In genomic region chr9:136483589-136484152, GRCh38 we compare ENCODE assay signal across 8 cellular contexts. TPM values are rescaled to one million over a fixed set of nuclear protein-coding genes. Genes with fewer than 3 reads are reported as not detected.
A peak's percentile ranks its signal among the peaks of the same experiment; 100 is the strongest.
DNase-seq lines count a peak whose midpoint lies in the region; ATAC-seq and TF ChIP-seq lines count a peak whose summit lies in the region.

No MANE protein-coding gene starts in this region.

- peak; percentile 56 for ATAC-seq in GM21529 (IDR thresholded peaks at IDR 0.05; ENCODE audit: unreplicated experiment)

- peak overlapping the region; percentile 81 for H3K9ac ChIP-seq in mucosa of stomach (ENCODE audit: low read length)

- no peaks in the 10 kb centered on the region for H3K9me3 ChIP-seq in OCI-LY7 (ENCODE audit: low read length)
- no peaks in the 10 kb centered on the region for H3K9me3 ChIP-seq in esophagus (ENCODE audit: control insufficient read depth in 2 of 2, insufficient read depth in 1 of 2, low read depth in 1 of 2, low read length in 1 of 2)
- no peaks in the 10 kb centered on the region for H3K9me3 ChIP-seq in mucosa of stomach (ENCODE audit: control insufficient read depth, low read length)

- CTCF ChIA-PET in OCI-LY7 (lab: Charles Lee; ENCODE audit: unreplicated experiment), result interaction anchor here (0.6 kb wide), 1 partner anchor 205 kb away, joined by 3 read pairs; no protein-coding TSS in a partner anchor

- H3K36me3 ChIP-seq in OCI-LY7 (ENCODE audit: insufficient read depth, low read length) (peaks cover 8% of the 10 kb centered on the region; the same call in 1 of the 2 replicates), esophagus (ENCODE audit: control insufficient read depth in 2 of 2, insufficient read depth in 2 of 2, low read length in 1 of 2) (no peaks in the 10 kb centered on the region), mucosa of stomach (ENCODE audit: control insufficient read depth, insufficient read depth, low read length) (no peaks in the 10 kb centered on the region)

- H3K4me1 ChIP-seq in OCI-LY7 (ENCODE audit: insufficient read depth, low read length, poor library complexity, severe bottlenecking) (peaks cover 16% of the 10 kb centered on the region), esophagus (ENCODE audit: control insufficient read depth in 2 of 2, insufficient read depth in 2 of 2, low read length in 1 of 2) (peaks cover 11 to 16% of the 10 kb centered on the region in 2 donors), mucosa of stomach (ENCODE audit: control insufficient read depth, insufficient read depth, low read length) (peaks cover 37% of the 10 kb centered on the region)

- peak; percentile 74 for DNase-seq in DMS153 treated with DMSO at 0.1 percent for 48 hours (lab: John Stamatoyannopoulos, UW; ENCODE audit: unreplicated experiment)
- peak; percentile 98 for DNase-seq in HuH-7.5 (ENCODE audit: low spot score)
- DNase-seq in OCI-LY7 (ENCODE audit: low spot score), result peak; percentile 93
- DNase-seq in activated T-cell treated with anti-CD3 and anti-CD28 coated beads, Interleukin-2, amount 50 U/mL, for 1 hour, result peak; percentile 97
- DNase-seq in stimulated activated CD8-positive, alpha-beta memory T cell treated with anti-CD3 and anti-CD28 coated beads, Interleukin-4, amount 100 ng/mL, for 48 hours, result peak; percentile 97

- no TSS peak for BruUV-seq in OCI-LY7 (replicated peaks; lab: Mats Ljungman, UMichigan)

- 0% methylated on average over 47 to 63 of the region's 63 CpGs for WGBS in esophagus, 2 donors

- H3K4me2 ChIP-seq in OCI-LY7 (ENCODE audit: low read length), result peak overlapping the region; percentile 75

- peaks cover 41% of the 10 kb centered on the region for H3K79me2 ChIP-seq in OCI-LY7 (ENCODE audit: insufficient read depth, low read depth, low read length)

- peak overlapping the region; percentile 91 for H3K27ac ChIP-seq in OCI-LY7 (ENCODE audit: low read depth, low read length, poor library complexity, severe bottlenecking)
- peak overlapping the region; percentile 98 for H3K27ac ChIP-seq in esophagus (ENCODE audit: low read depth in 2 of 2, low read length in 1 of 2)

- intact Hi-C loops in OCI-LY7 (cut with micrococcal nuclease; ENCODE audit: unreplicated experiment), result loop anchor here (1.0 to 2.0 kb wide), 3 partner anchors 45 to 73 kb away; partner anchors contain the start of genes ENTR1, INPP5E and PMPCA

- peak overlapping the region; percentile 68 for H3K4me3 ChIP-seq in OCI-LY7 (ENCODE audit: low read depth, low read length, poor library complexity, severe bottlenecking)
- H3K4me3 ChIP-seq in esophagus (ENCODE audit: low read depth in 1 of 2, low read length in 2 of 2), result peak overlapping the region; percentile 54 to 64
- peak overlapping the region; percentile 71 for H3K4me3 ChIP-seq in mucosa of stomach (ENCODE audit: low read length)

- POLR2A ChIA-PET in OCI-LY7 (lab: Charles Lee), result no interaction called here

- peaks cover 9% of the 10 kb centered on the region; the same call in 1 of the 2 replicates for H4K20me1 ChIP-seq in OCI-LY7 (ENCODE audit: insufficient read depth, low read length)

- H2AFZ ChIP-seq in OCI-LY7 (ENCODE audit: low read length), result no peak overlapping the region; the same call in 1 of the 2 replicates

- TF ChIP-seq CTCF in OCI-LY7 (conservative IDR thresholded peaks at IDR 0.05; ENCODE audit: low read length), result no peak

- H3K27me3 ChIP-seq in esophagus (ENCODE audit: control insufficient read depth in 1 of 2, insufficient read depth in 2 of 2, low read length in 2 of 2) (no peaks in the 10 kb centered on the region), mucosa of stomach (ENCODE audit: control insufficient read depth, insufficient read depth, low read length) (peaks cover 12% of the 10 kb centered on the region)

- H3K9me2 ChIP-seq in OCI-LY7 (ENCODE audit: insufficient read depth, low read length), result no peaks in the 10 kb centered on the region

RNA-seq across cellular contexts. Expression of gene SEC16A, which starts 0.8 kb away (rescaled TPM):
- total RNA-seq in OCI-LY7 (2014; rRNA removed; shearing (Covaris generic)), result 15.5 and 23.7 TPM in 2 replicates
- total RNA-seq in OCI-LY7 (2022), result 52.0 and 60.1 TPM in 2 replicates
- 10 to 100 TPM; 24.3 to 32.9 TPM for polyA plus RNA-seq in esophagus

RNA-seq across cellular contexts. Expression of gene INPP5E, which starts 44.0 kb away (rescaled TPM):
- total RNA-seq in OCI-LY7 (2014; rRNA removed; shearing (Covaris generic)), result 16.7 and 20.2 TPM in 2 replicates
- total RNA-seq in OCI-LY7 (2022), result 21.3 and 27.8 TPM in 2 replicates
- polyA plus RNA-seq in esophagus, result 10 to 100 TPM in 1 of 2 donors, 1 to 10 TPM in 1; 6.2 to 10.5 TPM

Comparison
In these comparisons a context has a peak if more than half of its experiments do, and no peak if none do; other contexts are left out.
1. Peak in every context shown above with its lines: DNase-seq, ATAC-seq, H3K4me3 ChIP-seq and H3K27ac ChIP-seq.